14 cellular contexts compared by ENCODE assay signal in the genomic region with DNA sequence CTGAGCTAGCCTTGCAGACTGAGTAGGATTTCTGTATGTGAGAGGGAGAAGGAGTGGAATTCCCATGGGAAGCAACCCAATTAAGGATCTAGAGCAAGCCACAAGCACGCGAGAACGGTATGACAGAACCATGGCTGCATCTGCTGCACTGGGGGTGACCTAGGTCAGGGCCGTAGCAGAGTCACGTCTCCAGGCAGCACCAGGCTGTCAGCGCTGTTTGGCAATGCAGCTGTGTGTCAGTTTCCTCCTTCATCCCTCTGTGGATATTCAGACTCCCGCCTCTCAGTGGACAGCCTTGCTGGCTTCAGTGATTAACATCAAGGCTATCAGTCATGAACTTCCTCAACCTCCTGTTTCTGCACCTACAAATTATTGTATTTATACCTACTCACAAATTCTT.
DNase-seq lines count a peak whose midpoint lies in the region; ATAC-seq and TF ChIP-seq lines count a peak whose summit lies in the region.
"Had no signal": no experiment of that assay in that cellular context is flagged by ENCODE, and none has a peak within 500 bp of the region (broad histone marks: within the 10 kb centered on the region; RNA-seq: fewer than 3 reads in every experiment).

No MANE protein-coding gene starts in this region.

- H3K36me3 Mint-ChIP-seq in endodermal cell (ENCODE audit: low read depth): no peaks in the 10 kb centered on the region
- H3K36me3 Mint-ChIP-seq: CD4-positive, CD25-positive, alpha-beta regulatory T cell had no signal

- no peak overlapping the region for H3K4me3 Mint-ChIP-seq in endodermal cell
- H3K4me3 Mint-ChIP-seq: activated CD4-positive, alpha-beta T cell treated with anti-CD3 and anti-CD28 coated beads, Interleukin-2, amount 10 ng/mL, durations not matched to agents 24 days and 14 days; CD4-positive, CD25-positive, alpha-beta regulatory T cell had no signal

- 92 to 96% methylated on average over 6 to 7 of the region's 7 CpGs for WGBS in endodermal cell (ENCODE audit: insufficient coverage in 1 of 2, insufficient read length in 1 of 2), 2 experiments

- DNase-seq in BE2C (peak; percentile 31), NCI-H69 (lab: John Stamatoyannopoulos, UW) (peak; percentile 14), fibroblast of pulmonary artery (ENCODE audit: low read depth) (peak; percentile 58), mucosa of gallbladder (ENCODE audit: low spot score) (peak; percentile 14), endodermal cell (no peak), GF-D8 (lab: John Stamatoyannopoulos, UW) (no peak)
- DNase-seq: activated CD4-positive, alpha-beta T cell treated with anti-CD3 and anti-CD28 coated beads, Interleukin-2, amount 10 ng/mL, durations not matched to agents 24 days and 14 days; activated naive CD4-positive, alpha-beta T cell treated with Interleukin-2 at 50 U/mL for 16 hours; CD4-positive, CD25-positive, alpha-beta regulatory T cell; NCI-H2029 had no signal

- no peak overlapping the region for H3K27ac Mint-ChIP-seq in endodermal cell
- H3K27ac Mint-ChIP-seq: activated CD4-positive, alpha-beta T cell treated with anti-CD3 and anti-CD28 coated beads, Interleukin-2, amount 10 ng/mL, durations not matched to agents 24 days and 14 days; CD4-positive, CD25-positive, alpha-beta regulatory T cell had no signal

- ATAC-seq in HG02870 (IDR thresholded peaks at IDR 0.05; ENCODE audit: unreplicated experiment) (no peak), GM21528 (IDR thresholded peaks at IDR 0.05; ENCODE audit: low FRiP score, unreplicated experiment) (no peak)

- no peak overlapping the region for H3K27ac ChIP-seq in endodermal cell (ENCODE audit: low read depth, low read length)
- H3K27ac ChIP-seq: ovary, SJSA1 had no signal

- no peak overlapping the region for H3K9ac ChIP-seq in endodermal cell (ENCODE audit: extremely low read depth, low read length, poor library complexity, severe bottlenecking)

- H3K9me3 ChIP-seq in BE2C: no peaks in the 10 kb centered on the region
- H3K9me3 ChIP-seq in endodermal cell (ENCODE audit: control insufficient read depth, low read length): no peaks in the 10 kb centered on the region
- H3K9me3 ChIP-seq: ovary, SJSA1 had no signal

- H3K27me3 ChIP-seq in BE2C (no peaks in the 10 kb centered on the region), endodermal cell (ENCODE audit: control insufficient read depth, insufficient read depth, low read length, poor library complexity, severe bottlenecking) (no peaks in the 10 kb centered on the region)
- H3K27me3 ChIP-seq: ovary, SJSA1 had no signal

- H3K27me3 Mint-ChIP-seq in endodermal cell (ENCODE audit: insufficient read depth): no peaks in the 10 kb centered on the region
- H3K27me3 Mint-ChIP-seq: activated CD4-positive, alpha-beta T cell treated with anti-CD3 and anti-CD28 coated beads, Interleukin-2, amount 10 ng/mL, durations not matched to agents 24 days and 14 days; CD4-positive, CD25-positive, alpha-beta regulatory T cell had no signal

- H3K4me1 Mint-ChIP-seq in endodermal cell: no peaks in the 10 kb centered on the region

- no peaks in the 10 kb centered on the region for H3K9me3 Mint-ChIP-seq in endodermal cell
- H3K9me3 Mint-ChIP-seq: activated CD4-positive, alpha-beta T cell treated with anti-CD3 and anti-CD28 coated beads, Interleukin-2, amount 10 ng/mL, durations not matched to agents 24 days and 14 days had no signal

- TF ChIP-seq CTCF in BE2C (IDR thresholded peaks at IDR 0.05; ENCODE audit: low read depth, low read length) (no peak), fibroblast of pulmonary artery (IDR thresholded peaks at IDR 0.05; ENCODE audit: low read length, missing control alignments) (no peak), endodermal cell (conservative IDR thresholded peaks at IDR 0.05) (no peak)

- H3K4me3 ChIP-seq in BE2C (ENCODE audit: low read depth, low read length) (no peak overlapping the region), fibroblast of pulmonary artery (replicated peaks; ENCODE audit: low read depth, low read length) (no peak overlapping the region), endodermal cell (ENCODE audit: low read length) (no peak overlapping the region)
- H3K4me3 ChIP-seq: ovary, SJSA1 had no signal

- H3K4me1 ChIP-seq in BE2C (peaks cover 10% of the 10 kb centered on the region), endodermal cell (ENCODE audit: control insufficient read depth, insufficient read depth, low read length) (no peaks in the 10 kb centered on the region)

- no peaks in the 10 kb centered on the region for H3K36me3 ChIP-seq in BE2C
- no peaks in the 10 kb centered on the region for H3K36me3 ChIP-seq in endodermal cell (ENCODE audit: control insufficient read depth, insufficient read depth, low read length)
- H3K36me3 ChIP-seq: ovary, SJSA1 had no signal

Comparison
In these comparisons a context has a peak if more than half of its experiments do, and no peak if none do; other contexts are left out.
1. DNase-seq: peak in BE2C (single experiment), NCI-H69 (single experiment), fibroblast of pulmonary artery (single experiment) and mucosa of gallbladder (single experiment); none in endodermal cell (single experiment) and GF-D8 (single experiment).